ENCODE assay signal across 17 cellular contexts in genomic region chr11:33310720-33311500, GRCh38. TPM values are rescaled to one million over a fixed set of nuclear protein-coding genes. Genes with fewer than 3 reads are reported as not detected.
A peak's percentile ranks its signal among the peaks of the same experiment; 100 is the strongest.
DNase-seq lines count a peak whose midpoint lies in the region; ATAC-seq and TF ChIP-seq lines count a peak whose summit lies in the region.
"Had no signal": no experiment of that assay in that cellular context is flagged by ENCODE, and none has a peak within 500 bp of the region (broad histone marks: within the 10 kb centered on the region; RNA-seq: fewer than 3 reads in every experiment).

No MANE protein-coding gene starts in this region.

- H3K4me1 Mint-ChIP-seq in activated T-cell treated with anti-CD3 and anti-CD28 coated beads, Interleukin-2, amount 50 U/mL, for 24 hours (ENCODE audit: low read depth): peaks cover 50% of the 10 kb centered on the region
- H3K4me1 Mint-ChIP-seq in activated CD8-positive, alpha-beta T cell treated with anti-CD3 and anti-CD28 coated beads, Interleukin-2, amount 10 ng/mL, durations not matched to agents 7 days and 5 days (ENCODE audit: low read depth): peaks cover 12% of the 10 kb centered on the region

- H3K36me3 ChIP-seq in SJCRH30: no peaks in the 10 kb centered on the region; the same call in 1 of the 2 replicates
- no peaks in the 10 kb centered on the region for H3K36me3 ChIP-seq in mucosa of descending colon (ENCODE audit: low read depth)
- H3K36me3 ChIP-seq: colonic mucosa, Peyer's patch had no signal

- DNase-seq in activated T-cell treated with anti-CD3 and anti-CD28 coated beads, Interleukin-2, amount 50 U/mL, for 24 hours: no peak
- DNase-seq in activated T-cell treated with anti-CD3 and anti-CD28 coated beads, Interleukin-2, amount 50 U/mL, for 48 hours: no peak
- DNase-seq in SJCRH30 (peak; percentile 21 to 53), foreskin melanocyte (peak; percentile 21), skeletal muscle cell (ENCODE audit: low read depth) (peak; percentile 4), mucosa of descending colon (no peak), NCI-H526 (lab: John Stamatoyannopoulos, UW) (no peak)
- DNase-seq in activated CD8-positive, alpha-beta T cell treated with anti-CD3 and anti-CD28 coated beads, Interleukin-2, amount 10 ng/mL, durations not matched to agents 7 days and 5 days: no peak
- DNase-seq: activated CD4-positive, alpha-beta memory T cell treated with anti-CD3 and anti-CD28 coated beads for 36 hours; Calu3; colonic mucosa; kidney; NCI-H2227 treated with DMSO at 0.1 percent for 48 hours; Peyer's patch had no signal

- no peaks in the 10 kb centered on the region for H3K9me3 Mint-ChIP-seq in activated T-cell treated with anti-CD3 and anti-CD28 coated beads, Interleukin-2, amount 50 U/mL, for 24 hours
- peaks cover 4% of the 10 kb centered on the region for H3K9me3 Mint-ChIP-seq in activated CD8-positive, alpha-beta T cell treated with anti-CD3 and anti-CD28 coated beads, Interleukin-2, amount 10 ng/mL, durations not matched to agents 7 days and 5 days (ENCODE audit: insufficient read depth)
- H3K9me3 Mint-ChIP-seq: activated CD4-positive, alpha-beta memory T cell treated with anti-CD3 and anti-CD28 coated beads for 36 hours; neural crest cell; type B pancreatic cell had no signal

- CTCF ChIA-PET in activated CD8-positive, alpha-beta T cell treated with anti-CD3 and anti-CD28 coated beads, Interleukin-2, amount 10 ng/mL, durations not matched to agents 7 days and 5 days (lab: Charles Lee): interaction anchor here (1.0 kb wide), 1 partner anchor 144 kb away, joined by 3 read pairs; no protein-coding TSS in a partner anchor

- H3K27me3 Mint-ChIP-seq in activated T-cell treated with anti-CD3 and anti-CD28 coated beads, Interleukin-2, amount 50 U/mL, for 24 hours: no peaks in the 10 kb centered on the region
- no peaks in the 10 kb centered on the region for H3K27me3 Mint-ChIP-seq in activated CD8-positive, alpha-beta T cell treated with anti-CD3 and anti-CD28 coated beads, Interleukin-2, amount 10 ng/mL, durations not matched to agents 7 days and 5 days (ENCODE audit: low read depth)
- H3K27me3 Mint-ChIP-seq: activated CD4-positive, alpha-beta memory T cell treated with anti-CD3 and anti-CD28 coated beads for 36 hours; type B pancreatic cell had no signal

- POLR2A ChIA-PET in activated CD8-positive, alpha-beta T cell treated with anti-CD3 and anti-CD28 coated beads, Interleukin-2, amount 10 ng/mL, durations not matched to agents 7 days and 5 days (lab: Charles Lee): no interaction called here

- H3K4me3 ChIP-seq in SJCRH30 (no peak overlapping the region), skeletal muscle cell (ENCODE audit: low read depth, low read length) (no peak overlapping the region), mucosa of descending colon (no peak overlapping the region)
- H3K4me3 ChIP-seq: colonic mucosa, Peyer's patch had no signal

- no peak for TF ChIP-seq CTCF in mucosa of descending colon (IDR thresholded peaks at IDR 0.05)

- H3K27ac Mint-ChIP-seq in activated T-cell treated with anti-CD3 and anti-CD28 coated beads, Interleukin-2, amount 50 U/mL, for 24 hours: peak overlapping the region; percentile 37
- H3K27ac Mint-ChIP-seq in activated CD8-positive, alpha-beta T cell treated with anti-CD3 and anti-CD28 coated beads, Interleukin-2, amount 10 ng/mL, durations not matched to agents 7 days and 5 days: no peak overlapping the region
- H3K27ac Mint-ChIP-seq: activated CD4-positive, alpha-beta memory T cell treated with anti-CD3 and anti-CD28 coated beads for 36 hours; type B pancreatic cell had no signal

- intact Hi-C loops in mucosa of descending colon (cut with DNase I, micrococcal nuclease): no loop called here

- H3K27me3 ChIP-seq in SJCRH30: no peaks in the 10 kb centered on the region
- H3K27me3 ChIP-seq: colonic mucosa, Peyer's patch had no signal

- no peak for ATAC-seq in activated CD8-positive, alpha-beta T cell treated with anti-CD3 and anti-CD28 coated beads, Interleukin-2, amount 10 ng/mL, durations not matched to agents 7 days and 5 days
- ATAC-seq in mucosa of descending colon: no peak

- H3K9me3 ChIP-seq in SJCRH30 (replicated peaks) (no peaks in the 10 kb centered on the region), mucosa of descending colon (no peaks in the 10 kb centered on the region)
- H3K9me3 ChIP-seq: colonic mucosa, Peyer's patch had no signal

- H3K36me3 Mint-ChIP-seq in activated T-cell treated with anti-CD3 and anti-CD28 coated beads, Interleukin-2, amount 50 U/mL, for 24 hours (ENCODE audit: low read depth): peaks cover 5% of the 10 kb centered on the region
- H3K36me3 Mint-ChIP-seq in activated CD8-positive, alpha-beta T cell treated with anti-CD3 and anti-CD28 coated beads, Interleukin-2, amount 10 ng/mL, durations not matched to agents 7 days and 5 days (ENCODE audit: low read depth): peaks cover 10% of the 10 kb centered on the region

- H3K4me1 ChIP-seq in SJCRH30 (peaks cover 13% of the 10 kb centered on the region), mucosa of descending colon (ENCODE audit: low read depth) (peaks cover 4% of the 10 kb centered on the region)
- H3K4me1 ChIP-seq: colonic mucosa had no signal

- no peak overlapping the region for H3K27ac ChIP-seq in SJCRH30
- H3K27ac ChIP-seq: colonic mucosa, HL-60, Peyer's patch had no signal

- no peak overlapping the region for H3K4me3 Mint-ChIP-seq in activated T-cell treated with anti-CD3 and anti-CD28 coated beads, Interleukin-2, amount 50 U/mL, for 24 hours
- no peak overlapping the region for H3K4me3 Mint-ChIP-seq in activated CD8-positive, alpha-beta T cell treated with anti-CD3 and anti-CD28 coated beads, Interleukin-2, amount 10 ng/mL, durations not matched to agents 7 days and 5 days
- H3K4me3 Mint-ChIP-seq: activated CD4-positive, alpha-beta memory T cell treated with anti-CD3 and anti-CD28 coated beads for 36 hours; neural crest cell; type B pancreatic cell had no signal

RNA-seq across cellular contexts. Expression of gene HIPK3, which starts 53.7 kb away (rescaled TPM):
- total RNA-seq in SJCRH30 (2014; rRNA removed; shearing (Covaris generic)): 51.7 and 55.0 TPM in 2 replicates
- 10 to 100 TPM; 36.9 to 37.7 TPM for total RNA-seq in activated CD8-positive, alpha-beta T cell treated with anti-CD3 and anti-CD28 coated beads, Interleukin-2, amount 10 ng/mL, durations not matched to agents 7 days and 5 days
- total RNA-seq in mucosa of descending colon: 100 to 1,000 TPM in 1 of 3 donors, 10 to 100 TPM in 2; 67.0 to 254 (median 69.7) TPM

Comparison
In these comparisons a context has a peak if more than half of its experiments do, and no peak if none do; other contexts are left out.
1. DNase-seq: peak in SJCRH30 (2 of 2), foreskin melanocyte (single experiment) and skeletal muscle cell (single experiment); none in activated T-cell treated with anti-CD3 and anti-CD28 coated beads, Interleukin-2, amount 50 U/mL, for 24 hours (single experiment), activated T-cell treated with anti-CD3 and anti-CD28 coated beads, Interleukin-2, amount 50 U/mL, for 48 hours (0 of 2), activated CD8-positive, alpha-beta T cell treated with anti-CD3 and anti-CD28 coated beads, Interleukin-2, amount 10 ng/mL, durations not matched to agents 7 days and 5 days (single experiment), mucosa of descending colon (0 of 3) and NCI-H526 (0 of 2).